In the genomic region with DNA sequence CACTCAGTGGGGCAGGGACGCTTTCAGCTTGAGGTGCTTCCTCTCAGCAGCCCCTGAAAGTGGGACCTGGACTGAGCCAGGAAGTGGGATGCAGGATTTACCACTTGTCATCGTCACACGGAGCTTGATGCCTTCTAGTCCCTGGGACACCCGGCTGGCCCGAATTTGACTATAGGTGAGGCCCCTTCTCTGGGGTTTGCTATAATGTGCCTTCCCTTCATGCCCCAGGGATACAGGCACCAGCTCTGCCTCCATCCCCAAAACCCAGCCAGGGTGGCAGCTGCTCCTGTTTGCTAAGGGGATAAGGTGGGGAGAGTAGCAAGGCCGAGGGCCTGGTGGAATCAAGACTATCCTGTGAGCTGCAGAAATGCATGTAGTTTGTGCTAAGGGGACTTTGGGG, we compare ENCODE assay signal across 23 cellular contexts.
"Had no signal": no experiment of that assay in that cellular context is flagged by ENCODE, and none has a peak within 500 bp of the region (broad histone marks: within the 10 kb centered on the region; RNA-seq: fewer than 3 reads in every experiment).

No MANE protein-coding gene starts in this region.

- H3K36me3 ChIP-seq: SJCRH30 had no signal

- H3K27ac ChIP-seq: HL-60, KMS-11, SJCRH30 had no signal

- ATAC-seq: K562, SK-N-SH treated with all-trans-retinoic acid at 6 μM for 48 hours had no signal

- FAIRE-seq: HTR-8/SVneo, K562, RCC 7860 had no signal

- H3K9ac ChIP-seq: KMS-11 had no signal

- DNase-seq: Kasumi-1, MM.1S, NCI-H1092 treated with DMSO at 0.1 percent for 48 hours, NCI-H1436, NCI-H187, NCI-H2029, NCI-H2081 treated with DMSO at 0.1 percent for 48 hours, NCI-H2171, NCI-H226, NCI-H446, NCI-H510A, NCI-H524 treated with DMSO at 0.1 percent for 48 hours, NCI-H69, NCI-H774, RPMI8226, SHP77, SJCRH30 had no signal

- H3K9me3 ChIP-seq: SJCRH30 had no signal

- H3K4me3 ChIP-seq: K562, SJCRH30 had no signal

- H3K4me1 ChIP-seq: SJCRH30 had no signal

- H3K27me3 ChIP-seq: SJCRH30 had no signal
